In genomic region chr20:62917720-62918119, GRCh38 we compare ENCODE assay signal across 14 cellular contexts. TPM values are rescaled to one million over a fixed set of nuclear protein-coding genes. Genes with fewer than 3 reads are reported as not detected.
DNase-seq lines count a peak whose midpoint lies in the region; ATAC-seq and TF ChIP-seq lines count a peak whose summit lies in the region.
"Had no signal": no experiment of that assay in that cellular context is flagged by ENCODE, and none has a peak within 500 bp of the region (broad histone marks: within the 10 kb centered on the region; RNA-seq: fewer than 3 reads in every experiment).

No MANE protein-coding gene starts in this region.

- H3K4me1 ChIP-seq in thoracic aorta (ENCODE audit: control insufficient read depth in 1 of 2, low read depth in 2 of 2) = peaks cover 74 to 94% of the 10 kb centered on the region in 2 donors

- H3K36me3 ChIP-seq in thoracic aorta = peaks cover 6% of the 10 kb centered on the region

- H3K9me3 ChIP-seq in T-helper 17 cell (ENCODE audit: control insufficient read depth, low read length, poor library complexity, severe bottlenecking) (no peaks in the 10 kb centered on the region), thoracic aorta (no peaks in the 10 kb centered on the region)

- no peak for DNase-seq in activated naive CD4-positive, alpha-beta T cell treated with anti-CD3 and anti-CD28 coated beads, Interleukin-2, amount 50 U/mL, for 16 hours
- no peak for DNase-seq in T-helper 17 cell
- no peak for DNase-seq in endothelial cell (ENCODE audit: low spot score)
- DNase-seq in thoracic aorta (ENCODE audit: low spot score) = no peak
- no peak for DNase-seq in NCI-H345 treated with DMSO at 0.1 percent for 48 hours (lab: John Stamatoyannopoulos, UW; ENCODE audit: unreplicated experiment)
- DNase-seq: activated effector memory CD4-positive, alpha-beta T cell treated with Interleukin-2 at 50 U/mL for 16 hours; caudate nucleus; DMS79; kidney; NCI-H2171 had no signal

- H3K9me3 Mint-ChIP-seq in activated naive CD4-positive, alpha-beta T cell treated with anti-CD3 and anti-CD28 coated beads, Interleukin-2, amount 50 U/mL, for 24 hours = no peaks in the 10 kb centered on the region
- H3K9me3 Mint-ChIP-seq in endothelial cell (ENCODE audit: unreplicated experiment) = no peaks in the 10 kb centered on the region

- H3K27ac ChIP-seq in thoracic aorta = no peak overlapping the region

- peaks cover 90% of the 10 kb centered on the region for H3K4me1 Mint-ChIP-seq in activated naive CD4-positive, alpha-beta T cell treated with anti-CD3 and anti-CD28 coated beads, Interleukin-2, amount 50 U/mL, for 24 hours
- peaks cover 68% of the 10 kb centered on the region for H3K4me1 Mint-ChIP-seq in T-helper 17 cell
- peaks cover 49% of the 10 kb centered on the region for H3K4me1 Mint-ChIP-seq in endothelial cell (ENCODE audit: unreplicated experiment)

- TF ChIP-seq CTCF in endothelial cell (IDR thresholded peaks at IDR 0.05; ENCODE audit: unreplicated experiment) = no peak
- TF ChIP-seq CTCF in thoracic aorta (IDR thresholded peaks at IDR 0.05) = no peak

- H3K27me3 ChIP-seq in thoracic aorta (replicated peaks; ENCODE audit: insufficient read depth) = no peaks in the 10 kb centered on the region

- peak overlapping the region; percentile 6 for H3K4me3 ChIP-seq in thoracic aorta

- H3K27me3 Mint-ChIP-seq in activated naive CD4-positive, alpha-beta T cell treated with anti-CD3 and anti-CD28 coated beads, Interleukin-2, amount 50 U/mL, for 24 hours = no peaks in the 10 kb centered on the region
- H3K27me3 Mint-ChIP-seq in T-helper 17 cell (no peaks in the 10 kb centered on the region), endothelial cell (ENCODE audit: unreplicated experiment) (no peaks in the 10 kb centered on the region)

- peak overlapping the region; percentile 85 for H3K27ac Mint-ChIP-seq in activated naive CD4-positive, alpha-beta T cell treated with anti-CD3 and anti-CD28 coated beads, Interleukin-2, amount 50 U/mL, for 24 hours
- peak overlapping the region; percentile 96 for H3K27ac Mint-ChIP-seq in T-helper 17 cell
- peak overlapping the region; percentile 92 for H3K27ac Mint-ChIP-seq in endothelial cell (ENCODE audit: unreplicated experiment)

- H3K4me3 Mint-ChIP-seq in activated naive CD4-positive, alpha-beta T cell treated with anti-CD3 and anti-CD28 coated beads, Interleukin-2, amount 50 U/mL, for 24 hours = peak overlapping the region; percentile 85
- peak overlapping the region; percentile 92 for H3K4me3 Mint-ChIP-seq in T-helper 17 cell
- no peak overlapping the region for H3K4me3 Mint-ChIP-seq in endothelial cell (ENCODE audit: unreplicated experiment)

- ATAC-seq in T-helper 17 cell (no peak), thoracic aorta (ENCODE audit: insufficient number of reproducible peaks, low FRiP score, low read depth) (no peak), GM21390 (IDR thresholded peaks at IDR 0.05; ENCODE audit: unreplicated experiment) (no peak), HG03196 (IDR thresholded peaks at IDR 0.05; ENCODE audit: unreplicated experiment) (no peak)

- peaks cover 2% of the 10 kb centered on the region for H3K36me3 Mint-ChIP-seq in activated naive CD4-positive, alpha-beta T cell treated with anti-CD3 and anti-CD28 coated beads, Interleukin-2, amount 50 U/mL, for 24 hours
- H3K36me3 Mint-ChIP-seq in T-helper 17 cell (ENCODE audit: low read depth) = peaks cover 2% of the 10 kb centered on the region
- H3K36me3 Mint-ChIP-seq in endothelial cell (ENCODE audit: low read depth, unreplicated experiment) = no peaks in the 10 kb centered on the region

RNA-seq across cellular contexts. Expression of gene DIDO1, which starts 8.6 kb away (rescaled TPM):
- total RNA-seq in T-helper 17 cell (10 to 100 TPM; 58.3 to 65.7 TPM), endothelial cell (ENCODE audit: unreplicated experiment) (61.0 TPM), thoracic aorta (10 to 100 TPM; 63.8 to 80.4 TPM)

RNA-seq across cellular contexts. Expression of gene GID8, which starts 20.2 kb away (rescaled TPM):
- total RNA-seq in T-helper 17 cell = 10 to 100 TPM; 33.4 to 39.9 TPM
- total RNA-seq in endothelial cell (ENCODE audit: unreplicated experiment) = 45.0 TPM
- 10 to 100 TPM; 29.1 to 30.3 TPM for total RNA-seq in thoracic aorta

RNA-seq across cellular contexts. Expression of gene SLC17A9, which starts 34.8 kb away (rescaled TPM):
- 1 to 10 TPM in 1 of 2 donors, under 1 TPM in 1; 0.89 to 2.4 TPM for total RNA-seq in T-helper 17 cell
- total RNA-seq in endothelial cell (ENCODE audit: unreplicated experiment) = 7.0 TPM
- total RNA-seq in thoracic aorta = 10 to 100 TPM; 17.9 to 18.8 TPM
- total RNA-seq: SK-MEL-5 had no signal

RNA-seq across cellular contexts. Expression of gene TCFL5, which starts 56.1 kb away (rescaled TPM):
- total RNA-seq in T-helper 17 cell (1 to 10 TPM; 4.4 to 5.0 TPM), endothelial cell (ENCODE audit: unreplicated experiment) (30.9 TPM), thoracic aorta (1 to 10 TPM; 3.8 to 6.2 TPM)
